In genomic region chr7:28166982-28167715, GRCh38 we compare ENCODE assay signal across 24 cellular contexts. TPM values are rescaled to one million over a fixed set of nuclear protein-coding genes. Genes with fewer than 3 reads are reported as not detected.
A peak's percentile ranks its signal among the peaks of the same experiment; 100 is the strongest.
DNase-seq lines count a peak whose midpoint lies in the region; ATAC-seq and TF ChIP-seq lines count a peak whose summit lies in the region.
"Had no signal": no experiment of that assay in that cellular context is flagged by ENCODE, and none has a peak within 500 bp of the region (broad histone marks: within the 10 kb centered on the region; RNA-seq: fewer than 3 reads in every experiment).

No MANE protein-coding gene starts in this region.

- TF ChIP-seq CTCF in smooth muscle cell (IDR thresholded peaks at IDR 0.05; ENCODE audit: borderline replicate concordance, insufficient read depth, poor library complexity, severe bottlenecking): no peak

- no peaks in the 10 kb centered on the region for H4K20me1 ChIP-seq in GM23248 (ENCODE audit: insufficient read depth)
- no peaks in the 10 kb centered on the region for H4K20me1 ChIP-seq in smooth muscle cell (ENCODE audit: low read depth)

- 80% methylated on average over 5 of the region's 5 CpGs for WGBS in GM23248 (ENCODE audit: low coverage in 1 of 2, low lambda C conversion rate in 2 of 2, missing lambda C conversion rate in 2 of 2), 2 experiments
- WGBS in smooth muscle cell (ENCODE audit: low lambda C conversion rate): 49% methylated on average over 5 of the region's 5 CpGs

- H3K9me2 ChIP-seq in GM23248 (ENCODE audit: insufficient read depth): no peaks in the 10 kb centered on the region

- H3K79me2 ChIP-seq in GM23248 (ENCODE audit: insufficient read depth) (peaks cover 86% of the 10 kb centered on the region), smooth muscle cell (ENCODE audit: low read depth) (peaks cover 25% of the 10 kb centered on the region)

- DNase-seq in GM23248 (no peak), glomerular visceral epithelial cell (ENCODE audit: extremely low spot score) (peak; percentile 54), smooth muscle cell (lab: John Stamatoyannopoulos, UW; ENCODE audit: unreplicated experiment) (no peak), HuH-7.5 (ENCODE audit: low spot score) (no peak), COLO829 (ENCODE audit: low spot score) (no peak)
- no peak for DNase-seq in activated CD4-positive, alpha-beta T cell treated with anti-CD3 and anti-CD28 coated beads, Interleukin-2, amount 50 U/mL, for 1 hour
- DNase-seq: activated CD8-positive, alpha-beta T cell treated with anti-CD3 and anti-CD28 coated beads, Interleukin-2, amount 10 ng/mL, durations not matched to agents 7 days and 5 days; activated naive CD4-positive, alpha-beta T cell; activated T-cell treated with anti-CD3 and anti-CD28 coated beads, Interleukin-2, amount 50 U/mL, for 1 hour; amygdala; BE2C; Calu3; erythroblast; left colon; midbrain; NCI-H1694 treated with DMSO at 0.1 percent for 48 hours; NCI-H2227 treated with DMSO at 0.1 percent for 48 hours; NCI-H82; stimulated activated CD4-positive, alpha-beta T cell treated with anti-CD3 and anti-CD28 coated beads, Interleukin-2, amount 100 ng/mL, for 48 hours; stimulated activated naive CD4-positive, alpha-beta T cell treated with Interleukin-2 at 50 U/mL for 16 hours had no signal

- H3K9me3 ChIP-seq in GM23248 (ENCODE audit: low read depth) (no peaks in the 10 kb centered on the region), smooth muscle cell (replicated peaks; ENCODE audit: low read depth) (no peaks in the 10 kb centered on the region)
- H3K9me3 ChIP-seq: BE2C, prostate gland had no signal

- no peaks in the 10 kb centered on the region for H3K27me3 ChIP-seq in GM23248 (replicated peaks; ENCODE audit: insufficient read depth)
- no peaks in the 10 kb centered on the region for H3K27me3 ChIP-seq in smooth muscle cell (ENCODE audit: low read depth)
- H3K27me3 ChIP-seq: BE2C had no signal

- H3F3A ChIP-seq in GM23248 (ENCODE audit: insufficient read depth) (peaks cover 46% of the 10 kb centered on the region), smooth muscle cell (ENCODE audit: low read depth) (peaks cover 27% of the 10 kb centered on the region)

- peaks cover 48% of the 10 kb centered on the region for H3K4me1 ChIP-seq in GM23248 (ENCODE audit: insufficient read depth)
- peaks cover 9% of the 10 kb centered on the region for H3K4me1 ChIP-seq in smooth muscle cell (ENCODE audit: low read depth)
- H3K4me1 ChIP-seq: prostate gland had no signal

- H3K27ac ChIP-seq in GM23248 (peak overlapping the region; percentile 90), smooth muscle cell (ENCODE audit: low read depth) (peak overlapping the region; percentile 99)
- H3K27ac ChIP-seq: prostate gland had no signal

- H3K4me3 ChIP-seq in GM23248 (peak overlapping the region; percentile 51), smooth muscle cell (no peak overlapping the region)
- H3K4me3 ChIP-seq: prostate gland, skin epidermis had no signal

- no peak overlapping the region for H2AFZ ChIP-seq in GM23248
- no peak overlapping the region for H2AFZ ChIP-seq in smooth muscle cell (ENCODE audit: low read depth)

- in situ Hi-C loops in GM23248 (cut with MboI): no loop called here

- H3K36me3 ChIP-seq in GM23248 (ENCODE audit: low read depth) (no peaks in the 10 kb centered on the region), smooth muscle cell (ENCODE audit: low read depth) (no peaks in the 10 kb centered on the region)
- H3K36me3 ChIP-seq: prostate gland had no signal

- H3K9ac ChIP-seq in GM23248 (peak overlapping the region; percentile 69), smooth muscle cell (ENCODE audit: low read depth) (peak overlapping the region; percentile 58)

- peak overlapping the region; percentile 84 for H3K4me2 ChIP-seq in GM23248 (ENCODE audit: unreplicated experiment)
- H3K4me2 ChIP-seq in smooth muscle cell: peak overlapping the region; percentile 77

- peak; percentile 12 for ATAC-seq in SK-N-SH treated with all-trans-retinoic acid at 6 μM for 48 hours
- ATAC-seq: activated CD8-positive, alpha-beta T cell treated with anti-CD3 and anti-CD28 coated beads, Interleukin-2, amount 10 ng/mL, durations not matched to agents 7 days and 5 days; left colon had no signal

TF ChIP-seq in SK-N-SH treated with all-trans-retinoic acid at 6 μM for 48 hours, 23 proteins besides CTCF, POLR2A, EP300 and RAD21 (continues in another document):
- TF ChIP-seq ESRRG (CRISPR knock-in tag; IDR thresholded peaks at IDR 0.05): no peak
- no peak for TF ChIP-seq POU6F1 (CRISPR knock-in tag; IDR thresholded peaks at IDR 0.05; ENCODE audit: borderline replicate concordance, low read depth)
- no peak for TF ChIP-seq TCF4 (CRISPR knock-in tag; IDR thresholded peaks at IDR 0.05; ENCODE audit: borderline replicate concordance)
- TF ChIP-seq CSDC2 (CRISPR knock-in tag; IDR thresholded peaks at IDR 0.05): no peak
- no peak for TF ChIP-seq TOX (CRISPR knock-in tag; IDR thresholded peaks at IDR 0.05; ENCODE audit: borderline replicate concordance)
- no peak for TF ChIP-seq ZNF70 (CRISPR knock-in tag; IDR thresholded peaks at IDR 0.05)
- no peak for TF ChIP-seq ZFP30 (CRISPR knock-in tag; IDR thresholded peaks at IDR 0.05)
- TF ChIP-seq, protein P1, sequence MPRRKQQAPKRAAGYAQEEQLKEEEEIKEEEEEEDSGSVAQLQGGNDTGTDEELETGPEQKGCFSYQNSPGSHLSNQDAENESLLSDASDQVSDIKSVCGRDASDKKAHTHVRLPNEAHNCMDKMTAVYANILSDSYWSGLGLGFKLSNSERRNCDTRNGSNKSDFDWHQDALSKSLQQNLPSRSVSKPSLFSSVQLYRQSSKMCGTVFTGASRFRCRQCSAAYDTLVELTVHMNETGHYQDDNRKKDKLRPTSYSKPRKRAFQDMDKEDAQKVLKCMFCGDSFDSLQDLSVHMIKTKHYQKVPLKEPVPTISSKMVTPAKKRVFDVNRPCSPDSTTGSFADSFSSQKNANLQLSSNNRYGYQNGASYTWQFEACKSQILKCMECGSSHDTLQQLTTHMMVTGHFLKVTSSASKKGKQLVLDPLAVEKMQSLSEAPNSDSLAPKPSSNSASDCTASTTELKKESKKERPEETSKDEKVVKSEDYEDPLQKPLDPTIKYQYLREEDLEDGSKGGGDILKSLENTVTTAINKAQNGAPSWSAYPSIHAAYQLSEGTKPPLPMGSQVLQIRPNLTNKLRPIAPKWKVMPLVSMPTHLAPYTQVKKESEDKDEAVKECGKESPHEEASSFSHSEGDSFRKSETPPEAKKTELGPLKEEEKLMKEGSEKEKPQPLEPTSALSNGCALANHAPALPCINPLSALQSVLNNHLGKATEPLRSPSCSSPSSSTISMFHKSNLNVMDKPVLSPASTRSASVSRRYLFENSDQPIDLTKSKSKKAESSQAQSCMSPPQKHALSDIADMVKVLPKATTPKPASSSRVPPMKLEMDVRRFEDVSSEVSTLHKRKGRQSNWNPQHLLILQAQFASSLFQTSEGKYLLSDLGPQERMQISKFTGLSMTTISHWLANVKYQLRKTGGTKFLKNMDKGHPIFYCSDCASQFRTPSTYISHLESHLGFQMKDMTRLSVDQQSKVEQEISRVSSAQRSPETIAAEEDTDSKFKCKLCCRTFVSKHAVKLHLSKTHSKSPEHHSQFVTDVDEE (CRISPR knock-in tag; IDR thresholded peaks at IDR 0.05): no peak
- no peak for TF ChIP-seq GLIS3 (CRISPR knock-in tag; IDR thresholded peaks at IDR 0.05)
- no peak for TF ChIP-seq OSR1 (CRISPR knock-in tag; IDR thresholded peaks at IDR 0.05)
- TF ChIP-seq CSRNP3 (CRISPR knock-in tag; IDR thresholded peaks at IDR 0.05): no peak
- TF ChIP-seq, protein P2, sequence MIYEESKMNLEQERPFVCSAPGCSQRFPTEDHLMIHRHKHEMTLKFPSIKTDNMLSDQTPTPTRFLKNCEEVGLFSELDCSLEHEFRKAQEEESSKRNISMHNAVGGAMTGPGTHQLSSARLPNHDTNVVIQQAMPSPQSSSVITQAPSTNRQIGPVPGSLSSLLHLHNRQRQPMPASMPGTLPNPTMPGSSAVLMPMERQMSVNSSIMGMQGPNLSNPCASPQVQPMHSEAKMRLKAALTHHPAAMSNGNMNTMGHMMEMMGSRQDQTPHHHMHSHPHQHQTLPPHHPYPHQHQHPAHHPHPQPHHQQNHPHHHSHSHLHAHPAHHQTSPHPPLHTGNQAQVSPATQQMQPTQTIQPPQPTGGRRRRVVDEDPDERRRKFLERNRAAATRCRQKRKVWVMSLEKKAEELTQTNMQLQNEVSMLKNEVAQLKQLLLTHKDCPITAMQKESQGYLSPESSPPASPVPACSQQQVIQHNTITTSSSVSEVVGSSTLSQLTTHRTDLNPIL (CRISPR knock-in tag; IDR thresholded peaks at IDR 0.05; ENCODE audit: low read depth): no peak
- TF ChIP-seq ZNF8 (CRISPR knock-in tag; IDR thresholded peaks at IDR 0.05): no peak
- no peak for TF ChIP-seq ZNF565 (CRISPR knock-in tag; conservative IDR thresholded peaks at IDR 0.05; ENCODE audit: low read depth)
- TF ChIP-seq RARB (CRISPR knock-in tag; IDR thresholded peaks at IDR 0.05): no peak

RNA-seq across cellular contexts. Expression of gene JAZF1, which starts 13.4 kb away (rescaled TPM):
- 11.8 and 13.8 TPM in 2 replicates for total RNA-seq in GM23248 (2014; rRNA removed; shearing (Covaris generic))
- 19.6 and 19.8 TPM in 2 replicates for polyA plus RNA-seq in GM23248 (2016; fragmentation: Nextera tagmentation; extraction: Ambion mirVana)
- total RNA-seq in smooth muscle cell: 14.2 and 18.0 TPM in 2 replicates
- 14.4 and 17.4 TPM in 2 replicates for polyA plus RNA-seq in smooth muscle cell
- total RNA-seq: G401 had no signal
